In genomic region chr14:67444395-67444794, GRCh38 we compare ENCODE assay signal across 13 cellular contexts. TPM values are rescaled to one million over a fixed set of nuclear protein-coding genes. Genes with fewer than 3 reads are reported as not detected.
"Had no signal": no experiment of that assay in that cellular context is flagged by ENCODE, and none has a peak within 500 bp of the region (broad histone marks: within the 10 kb centered on the region; RNA-seq: fewer than 3 reads in every experiment).

No MANE protein-coding gene starts in this region.

- H3K4me1 Mint-ChIP-seq: activated B cell treated with CpG ODN at 0.5 μM for 24 hours; activated CD4-positive, alpha-beta T cell treated with anti-CD3 and anti-CD28 coated beads, Interleukin-2, amount 10 ng/mL, durations not matched to agents 24 days and 14 days had no signal

- DNase-seq: activated B cell treated with CpG ODN at 0.5 μM for 24 hours; activated CD4-positive, alpha-beta T cell treated with anti-CD3 and anti-CD28 coated beads, Interleukin-2, amount 10 ng/mL, durations not matched to agents 24 days and 14 days; activated CD8-positive, alpha-beta memory T cell treated with anti-CD3 and anti-CD28 coated beads for 24 hours; activated naive CD4-positive, alpha-beta T cell treated with anti-CD3 and anti-CD28 coated beads for 36 hours; effector CD4-positive, alpha-beta T cell; hippocampal formation; stimulated activated CD4-positive, alpha-beta T cell treated with anti-CD3 and anti-CD28 coated beads, Interleukin-4, amount 100 ng/mL, for 4 hours; stomach had no signal

- H3K4me3 ChIP-seq: stomach, thoracic aorta had no signal

- H3K27me3 ChIP-seq: stomach had no signal

- H3K9me3 Mint-ChIP-seq: activated B cell treated with CpG ODN at 0.5 μM for 24 hours; activated CD4-positive, alpha-beta T cell treated with anti-CD3 and anti-CD28 coated beads, Interleukin-2, amount 10 ng/mL, durations not matched to agents 24 days and 14 days; activated naive CD4-positive, alpha-beta T cell treated with anti-CD3 and anti-CD28 coated beads for 36 hours; mesothelial cell of epicardium; T-helper 1 cell treated with Interleukin-12 subunit alpha and Interleukin-12 subunit beta and Interleukin-4 antibody, amounts not matched to agents 30 μg/mL and 1 μg/mL, for 36 hours had no signal

- H3K36me3 ChIP-seq: stomach, thoracic aorta had no signal

- H3K27ac ChIP-seq: stomach, thoracic aorta had no signal

- FAIRE-seq: astrocyte, colon had no signal

- H3K9me3 ChIP-seq: stomach, thoracic aorta had no signal

- H3K4me3 Mint-ChIP-seq: activated B cell treated with CpG ODN at 0.5 μM for 24 hours; activated CD4-positive, alpha-beta T cell treated with anti-CD3 and anti-CD28 coated beads, Interleukin-2, amount 10 ng/mL, durations not matched to agents 24 days and 14 days; activated naive CD4-positive, alpha-beta T cell treated with anti-CD3 and anti-CD28 coated beads for 36 hours; mesothelial cell of epicardium; T-helper 1 cell treated with Interleukin-12 subunit alpha and Interleukin-12 subunit beta and Interleukin-4 antibody, amounts not matched to agents 30 μg/mL and 1 μg/mL, for 36 hours had no signal

- H3K27ac Mint-ChIP-seq: activated B cell treated with CpG ODN at 0.5 μM for 24 hours; activated CD4-positive, alpha-beta T cell treated with anti-CD3 and anti-CD28 coated beads, Interleukin-2, amount 10 ng/mL, durations not matched to agents 24 days and 14 days; activated naive CD4-positive, alpha-beta T cell treated with anti-CD3 and anti-CD28 coated beads for 36 hours; mesothelial cell of epicardium; T-helper 1 cell treated with Interleukin-12 subunit alpha and Interleukin-12 subunit beta and Interleukin-4 antibody, amounts not matched to agents 30 μg/mL and 1 μg/mL, for 36 hours had no signal

- H3K36me3 Mint-ChIP-seq: mesothelial cell of epicardium had no signal

RNA-seq across cellular contexts. Expression of gene PLEK2, which starts 32.4 kb away (rescaled TPM):
- total RNA-seq: activated B cell treated with CpG ODN at 0.5 μM for 24 hours, mesothelial cell of epicardium had no signal
